Comparison of ENCODE assay signal across 1 cellular context in the genomic region with DNA sequence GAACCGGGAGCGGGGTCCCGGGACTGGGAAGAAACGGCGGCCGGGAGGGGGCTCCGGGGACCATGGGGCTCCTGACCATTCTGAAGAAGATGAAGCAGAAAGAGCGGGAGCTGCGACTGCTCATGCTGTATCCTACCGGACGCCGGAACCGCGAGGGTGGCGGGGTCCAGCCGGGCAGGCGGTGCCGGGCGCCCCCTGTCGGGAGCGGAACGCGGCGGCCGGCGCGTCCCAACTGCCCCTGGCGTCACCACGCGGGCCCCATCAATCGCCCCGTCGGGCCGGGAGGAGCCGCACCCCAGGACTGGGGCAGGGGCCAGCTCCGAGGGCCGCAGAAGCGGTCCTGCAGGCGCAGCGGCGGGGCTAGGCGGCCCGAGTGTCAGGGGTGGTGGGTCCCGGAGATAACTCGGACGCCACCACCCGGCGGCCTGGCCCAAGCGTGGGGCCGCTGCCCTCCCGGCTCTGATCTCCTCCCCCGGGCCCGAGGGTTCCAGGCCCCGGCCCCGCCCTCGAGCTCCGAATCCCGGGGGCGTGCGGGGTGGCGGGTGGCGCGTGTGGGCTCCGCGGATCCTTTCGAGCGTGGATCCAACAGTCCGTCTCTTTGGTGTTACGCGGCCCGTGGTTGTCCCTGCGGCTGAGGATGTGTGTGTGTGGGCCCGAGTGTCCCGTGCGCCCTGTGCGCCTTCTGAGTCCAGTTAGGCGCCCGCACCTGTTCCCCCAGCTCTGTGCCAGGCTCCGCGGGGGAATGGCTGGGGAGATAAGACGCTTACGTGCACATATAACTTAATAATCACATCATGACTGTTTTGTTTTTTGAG.
TF ChIP-seq lines count a peak whose summit lies in the region.

Gene ARL2, plus strand, starts transcription at position 15 of the 815 bp plus-strand sequence. Its CDS starts 48 bp downstream, at position 63.

TF ChIP-seq in K562, 482 proteins besides CTCF, POLR2A, EP300 and RAD21 (continued from another document):
- TF ChIP-seq, protein P1, sequence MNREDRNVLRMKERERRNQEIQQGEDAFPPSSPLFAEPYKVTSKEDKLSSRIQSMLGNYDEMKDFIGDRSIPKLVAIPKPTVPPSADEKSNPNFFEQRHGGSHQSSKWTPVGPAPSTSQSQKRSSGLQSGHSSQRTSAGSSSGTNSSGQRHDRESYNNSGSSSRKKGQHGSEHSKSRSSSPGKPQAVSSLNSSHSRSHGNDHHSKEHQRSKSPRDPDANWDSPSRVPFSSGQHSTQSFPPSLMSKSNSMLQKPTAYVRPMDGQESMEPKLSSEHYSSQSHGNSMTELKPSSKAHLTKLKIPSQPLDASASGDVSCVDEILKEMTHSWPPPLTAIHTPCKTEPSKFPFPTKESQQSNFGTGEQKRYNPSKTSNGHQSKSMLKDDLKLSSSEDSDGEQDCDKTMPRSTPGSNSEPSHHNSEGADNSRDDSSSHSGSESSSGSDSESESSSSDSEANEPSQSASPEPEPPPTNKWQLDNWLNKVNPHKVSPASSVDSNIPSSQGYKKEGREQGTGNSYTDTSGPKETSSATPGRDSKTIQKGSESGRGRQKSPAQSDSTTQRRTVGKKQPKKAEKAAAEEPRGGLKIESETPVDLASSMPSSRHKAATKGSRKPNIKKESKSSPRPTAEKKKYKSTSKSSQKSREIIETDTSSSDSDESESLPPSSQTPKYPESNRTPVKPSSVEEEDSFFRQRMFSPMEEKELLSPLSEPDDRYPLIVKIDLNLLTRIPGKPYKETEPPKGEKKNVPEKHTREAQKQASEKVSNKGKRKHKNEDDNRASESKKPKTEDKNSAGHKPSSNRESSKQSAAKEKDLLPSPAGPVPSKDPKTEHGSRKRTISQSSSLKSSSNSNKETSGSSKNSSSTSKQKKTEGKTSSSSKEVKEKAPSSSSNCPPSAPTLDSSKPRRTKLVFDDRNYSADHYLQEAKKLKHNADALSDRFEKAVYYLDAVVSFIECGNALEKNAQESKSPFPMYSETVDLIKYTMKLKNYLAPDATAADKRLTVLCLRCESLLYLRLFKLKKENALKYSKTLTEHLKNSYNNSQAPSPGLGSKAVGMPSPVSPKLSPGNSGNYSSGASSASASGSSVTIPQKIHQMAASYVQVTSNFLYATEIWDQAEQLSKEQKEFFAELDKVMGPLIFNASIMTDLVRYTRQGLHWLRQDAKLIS (CRISPR knock-in tag; IDR thresholded peaks at IDR 0.05): peak; percentile 64; the same call in 1 of the 2 replicates
- peak; percentile 57; the same call in 1 of the 2 replicates for TF ChIP-seq MTA3 (IDR thresholded peaks at IDR 0.05; ENCODE audit: borderline replicate concordance)
- TF ChIP-seq TAF1 (IDR thresholded peaks at IDR 0.05; ENCODE audit: control insufficient read depth, extremely low read depth, insufficient read depth, low read length, severe bottlenecking): peak; percentile 12
- peak; percentile 76 for TF ChIP-seq GABPA (tag; conservative IDR thresholded peaks at IDR 0.05; ENCODE audit: low read depth)
- peak; percentile 65 for TF ChIP-seq MEIS2 (IDR thresholded peaks at IDR 0.05; ENCODE audit: partially characterized antibody)
- TF ChIP-seq ZNF584 (CRISPR knock-in tag; IDR thresholded peaks at IDR 0.05; ENCODE audit: low read depth): 0 out of 2 replicates have a peak, but pooled peaks have one; percentile 14
- TF ChIP-seq ZNF384 (IDR thresholded peaks at IDR 0.05; ENCODE audit: low read depth, low read length): no peak
- peak; percentile 99 for TF ChIP-seq NR3C1 (CRISPR knock-in tag; IDR thresholded peaks at IDR 0.05)
- TF ChIP-seq, protein P2, sequence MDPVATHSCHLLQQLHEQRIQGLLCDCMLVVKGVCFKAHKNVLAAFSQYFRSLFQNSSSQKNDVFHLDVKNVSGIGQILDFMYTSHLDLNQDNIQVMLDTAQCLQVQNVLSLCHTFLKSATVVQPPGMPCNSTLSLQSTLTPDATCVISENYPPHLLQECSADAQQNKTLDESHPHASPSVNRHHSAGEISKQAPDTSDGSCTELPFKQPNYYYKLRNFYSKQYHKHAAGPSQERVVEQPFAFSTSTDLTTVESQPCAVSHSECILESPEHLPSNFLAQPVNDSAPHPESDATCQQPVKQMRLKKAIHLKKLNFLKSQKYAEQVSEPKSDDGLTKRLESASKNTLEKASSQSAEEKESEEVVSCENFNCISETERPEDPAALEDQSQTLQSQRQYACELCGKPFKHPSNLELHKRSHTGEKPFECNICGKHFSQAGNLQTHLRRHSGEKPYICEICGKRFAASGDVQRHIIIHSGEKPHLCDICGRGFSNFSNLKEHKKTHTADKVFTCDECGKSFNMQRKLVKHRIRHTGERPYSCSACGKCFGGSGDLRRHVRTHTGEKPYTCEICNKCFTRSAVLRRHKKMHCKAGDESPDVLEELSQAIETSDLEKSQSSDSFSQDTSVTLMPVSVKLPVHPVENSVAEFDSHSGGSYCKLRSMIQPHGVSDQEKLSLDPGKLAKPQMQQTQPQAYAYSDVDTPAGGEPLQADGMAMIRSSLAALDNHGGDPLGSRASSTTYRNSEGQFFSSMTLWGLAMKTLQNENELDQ (CRISPR knock-in tag; IDR thresholded peaks at IDR 0.05; ENCODE audit: borderline replicate concordance): peak; percentile 68; the same call in 1 of the 2 replicates
- peak in 1 of 2 experiments; percentile 79; a peak in 3 of 4 replicates for TF ChIP-seq MAZ (CRISPR knock-in tag; conservative IDR thresholded peaks at IDR 0.05 in 1 of 2, IDR thresholded peaks at IDR 0.05 in 1 of 2)
- TF ChIP-seq, protein P3, sequence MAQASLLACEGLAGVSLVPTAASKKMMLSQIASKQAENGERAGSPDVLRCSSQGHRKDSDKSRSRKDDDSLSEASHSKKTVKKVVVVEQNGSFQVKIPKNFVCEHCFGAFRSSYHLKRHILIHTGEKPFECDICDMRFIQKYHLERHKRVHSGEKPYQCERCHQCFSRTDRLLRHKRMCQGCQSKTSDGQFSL (CRISPR knock-in tag; IDR thresholded peaks at IDR 0.05): peak; percentile 31; the same call in 1 of the 2 replicates
- TF ChIP-seq, protein P3 (tag; IDR thresholded peaks at IDR 0.05): no peak
- TF ChIP-seq ZNF232 (CRISPR knock-in tag; IDR thresholded peaks at IDR 0.05): peak; percentile 96
